ENCODE assay signal across 18 cellular contexts in genomic region chr3:16978234-16978920, GRCh38.
A peak's percentile ranks its signal among the peaks of the same experiment; 100 is the strongest.
DNase-seq lines count a peak whose midpoint lies in the region; ATAC-seq, FAIRE-seq and TF ChIP-seq lines count a peak whose summit lies in the region.
"Had no signal": no experiment of that assay in that cellular context is flagged by ENCODE, and none has a peak within 500 bp of the region (broad histone marks: within the 10 kb centered on the region; RNA-seq: fewer than 3 reads in every experiment).

No MANE protein-coding gene starts in this region.

- no peaks in the 10 kb centered on the region for H3K9me3 ChIP-seq in K562 (replicated peaks; ENCODE audit: control insufficient read depth, insufficient read depth, low read depth, low read length)

- in situ Hi-C loops in G401 (cut with HindIII; ENCODE audit: low sequenced_read_pairs) = no loop called here
- in situ Hi-C loops in K562 (cut with MboI) = no loop called here

- no peak overlapping the region for H3K4me2 ChIP-seq in K562 (ENCODE audit: insufficient read depth, low read length)

- no peaks in the 10 kb centered on the region for H3K79me2 ChIP-seq in K562 (ENCODE audit: control insufficient read depth, insufficient read depth, low read length)
- H3K79me2 ChIP-seq: parathyroid adenoma had no signal

- H3K9ac ChIP-seq in K562 (ENCODE audit: insufficient read depth in 1 of 2, low read depth in 2 of 2, low read length in 2 of 2) = no peak overlapping the region
- H3K9ac ChIP-seq: parathyroid adenoma had no signal

- intact Hi-C loops in K562 (cut with micrococcal nuclease) = no loop called here

- H4K20me1 ChIP-seq in K562 (replicated peaks; ENCODE audit: control insufficient read depth, insufficient read depth, low read length) = no peaks in the 10 kb centered on the region

- peaks cover 0 to 4% of the 10 kb centered on the region in 2 experiments; a peak in 1 of 5 replicates for H3K27me3 ChIP-seq in K562 (ENCODE audit: control insufficient read depth in 2 of 2, insufficient read depth in 2 of 2, low read length in 2 of 2)
- H3K27me3 ChIP-seq: heart right ventricle had no signal

- H3K4me3 ChIP-seq in K562 = no peak overlapping the region
- H3K4me3 ChIP-seq: heart right ventricle had no signal

- H2AFZ ChIP-seq in K562 (ENCODE audit: low read depth, low read length) = no peak overlapping the region
- H2AFZ ChIP-seq: parathyroid adenoma had no signal

- no peaks in the 10 kb centered on the region for H3K9me1 ChIP-seq in K562 (ENCODE audit: control insufficient read depth, insufficient read depth, low read length)

- H3K27ac ChIP-seq in K562 (ENCODE audit: extremely low read depth, low read depth, low read length) = no peak overlapping the region
- H3K27ac ChIP-seq: parathyroid adenoma had no signal

- ATAC-seq in K562 (no peak), GM21447 (IDR thresholded peaks at IDR 0.05; ENCODE audit: unreplicated experiment) (no peak)

- BruUV-seq in K562 (replicated peaks; lab: Mats Ljungman, UMichigan) = no TSS peak

- peak; percentile 46 for FAIRE-seq in K562 (lab: Jason Lieb, UNC)
- FAIRE-seq: colon, GM18507 had no signal

- POLR2A ChIA-PET in K562 (lab: Yijun Ruan, JAX) = no interaction called here

- TF ChIP-seq RAD21 in K562 (CRISPR knock-in tag; conservative IDR thresholded peaks at IDR 0.05 in 1 of 2, IDR thresholded peaks at IDR 0.05 in 1 of 2) = no peak

- no peak for TF ChIP-seq CTCF in K562 (IDR thresholded peaks at IDR 0.05 in 2 of 3, conservative IDR thresholded peaks at IDR 0.05 in 1 of 3; ENCODE audit: insufficient read depth in 2 of 3, low read depth in 1 of 3, low read length in 3 of 3)

- no peaks in the 10 kb centered on the region for H3K4me1 ChIP-seq in K562 (replicated peaks in 1 of 2; ENCODE audit: control insufficient read depth in 2 of 2, insufficient read depth in 2 of 2, low read length in 2 of 2)
- H3K4me1 ChIP-seq: parathyroid adenoma had no signal

- TF ChIP-seq POLR2A in K562 (conservative IDR thresholded peaks at IDR 0.05) = no peak

- TF ChIP-seq EP300 in K562 (IDR thresholded peaks at IDR 0.05; ENCODE audit: low read length) = no peak

- H3K36me3 ChIP-seq in K562 (ENCODE audit: control insufficient read depth, insufficient read depth, low read length) = no peaks in the 10 kb centered on the region
- H3K36me3 ChIP-seq: heart right ventricle had no signal

- DNase-seq in AG08396 (ENCODE audit: low spot score) = peak; percentile 63
- DNase-seq in G401 (ENCODE audit: low spot score) = peak; percentile 67
- DNase-seq in K562 (ENCODE audit: extremely low read depth in 1 of 4, low spot score in 3 of 4) = no peak
- peak; percentile 31 for DNase-seq in iris pigment epithelial cell (ENCODE audit: low read depth)
- DNase-seq in NCI-H510A (lab: John Stamatoyannopoulos, UW) = no peak
- no peak for DNase-seq in NCI-H748 treated with DMSO at 0.1 percent for 48 hours (lab: John Stamatoyannopoulos, UW)
- no peak for DNase-seq in glomerular visceral epithelial cell (ENCODE audit: extremely low spot score)
- DNase-seq: activated CD4-positive, alpha-beta T cell treated with anti-CD3 and anti-CD28 coated beads for 1 hour; heart right ventricle; KBM-7; NCI-H1105; NCI-H2171; SHP77 treated with DMSO at 0.1 percent for 48 hours; stimulated activated CD4-positive, alpha-beta T cell treated with anti-CD3 and anti-CD28 coated beads, Interleukin-12 subunit alpha, Interleukin-12 subunit beta, amount 100 ng/mL, for 4 hours had no signal

- CTCF ChIA-PET in K562 (lab: Yijun Ruan, JAX; ENCODE audit: low intra/inter-chr PET ratio) = no interaction called here

- WGBS in K562 (ENCODE audit: insufficient coverage, low coverage, missing lambda C conversion rate) = 0% methylated on average over 4 of the region's 4 CpGs

TF ChIP-seq in K562, 482 proteins besides CTCF, POLR2A, EP300 and RAD21:
- TF ChIP-seq HMGXB4 (CRISPR knock-in tag; IDR thresholded peaks at IDR 0.05) (no peak), GATAD2A (IDR thresholded peaks at IDR 0.05) (no peak), COPS2 (conservative IDR thresholded peaks at IDR 0.05) (no peak), HMG20B (CRISPR knock-in tag; IDR thresholded peaks at IDR 0.05) (no peak), ZNF23 (CRISPR knock-in tag; IDR thresholded peaks at IDR 0.05) (no peak), IRF1 (CRISPR knock-in tag; IDR thresholded peaks at IDR 0.05; ENCODE audit: borderline replicate concordance) (no peak), IRF2 (CRISPR knock-in tag; IDR thresholded peaks at IDR 0.05) (no peak), FOXO4 (CRISPR knock-in tag; IDR thresholded peaks at IDR 0.05) (no peak), HDAC2 (IDR thresholded peaks at IDR 0.05) (no peak), ZNF740 (CRISPR knock-in tag; IDR thresholded peaks at IDR 0.05) (no peak), ZNF740 (tag; IDR thresholded peaks at IDR 0.05) (no peak), E2F4 (CRISPR knock-in tag; IDR thresholded peaks at IDR 0.05; ENCODE audit: low read depth) (no peak), ZNF408 (CRISPR knock-in tag; IDR thresholded peaks at IDR 0.05; ENCODE audit: low read depth) (no peak), ELF4 (CRISPR knock-in tag; IDR thresholded peaks at IDR 0.05) (no peak), ZBTB34 (CRISPR knock-in tag; IDR thresholded peaks at IDR 0.05) (no peak)

Comparison
In these comparisons a context has a peak if more than half of its experiments do, and no peak if none do; other contexts are left out.
1. DNase-seq: peak in AG08396 (single experiment), G401 (single experiment) and iris pigment epithelial cell (single experiment); none in K562 (0 of 4), NCI-H510A (single experiment), NCI-H748 treated with DMSO at 0.1 percent for 48 hours (single experiment) and glomerular visceral epithelial cell (single experiment).